ENCODE assay signal across 1 cellular context in genomic region chr21:44456915-44457736, GRCh38.
TF ChIP-seq lines count a peak whose summit lies in the region.

No MANE protein-coding gene starts in this region.

TF ChIP-seq in H1, 55 proteins besides CTCF, POLR2A, EP300 and RAD21:
- TF ChIP-seq HDAC2 (IDR thresholded peaks at IDR 0.05; ENCODE audit: borderline replicate concordance in 1 of 2, low read depth in 2 of 2, low read length in 2 of 2), result no peak
